Comparison of ENCODE assay signal across 1 cellular context in the genomic region with DNA sequence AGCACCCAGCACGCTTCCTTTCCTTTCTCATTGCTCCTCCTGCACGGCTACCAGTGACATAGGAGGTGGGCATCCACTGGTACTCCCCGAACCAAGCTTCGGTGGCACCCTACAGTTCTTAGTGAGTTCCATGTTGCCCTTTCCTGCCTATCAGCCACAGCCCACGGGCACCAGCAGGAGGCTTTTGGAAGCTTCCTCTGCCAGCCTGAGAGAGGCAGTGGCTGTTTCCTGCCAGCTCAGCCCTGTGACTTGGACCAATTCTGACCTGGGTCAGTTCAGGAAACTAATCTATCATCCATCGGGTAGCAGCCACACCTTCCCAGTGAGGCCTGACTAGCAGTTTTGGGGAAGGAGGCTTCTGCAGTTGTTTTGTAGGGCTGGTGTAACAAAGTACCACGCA.
TF ChIP-seq lines count a peak whose summit lies in the region.

No MANE protein-coding gene starts in this region.

TF ChIP-seq in GM23338, 12 proteins besides CTCF, POLR2A, EP300 and RAD21 (continued from another document):
- TF ChIP-seq REST (IDR thresholded peaks at IDR 0.05; ENCODE audit: unreplicated experiment) (no peak), EZH2phosphoT487 (IDR thresholded peaks at IDR 0.05; ENCODE audit: unreplicated experiment) (no peak), ZNF114 (CRISPR knock-in tag; IDR thresholded peaks at IDR 0.05) (no peak), NANOG (IDR thresholded peaks at IDR 0.05; ENCODE audit: borderline replicate concordance) (no peak), ZNF462 (CRISPR knock-in tag; IDR thresholded peaks at IDR 0.05) (no peak), EZH2 (IDR thresholded peaks at IDR 0.05; ENCODE audit: low read depth, unreplicated experiment) (no peak), JUNB (IDR thresholded peaks at IDR 0.05; ENCODE audit: unreplicated experiment) (no peak), ZNF331 (CRISPR knock-in tag; IDR thresholded peaks at IDR 0.05; ENCODE audit: low read depth) (no peak), STAT1 (IDR thresholded peaks at IDR 0.05; ENCODE audit: unreplicated experiment) (no peak)
- TF ChIP-seq, protein P1, sequence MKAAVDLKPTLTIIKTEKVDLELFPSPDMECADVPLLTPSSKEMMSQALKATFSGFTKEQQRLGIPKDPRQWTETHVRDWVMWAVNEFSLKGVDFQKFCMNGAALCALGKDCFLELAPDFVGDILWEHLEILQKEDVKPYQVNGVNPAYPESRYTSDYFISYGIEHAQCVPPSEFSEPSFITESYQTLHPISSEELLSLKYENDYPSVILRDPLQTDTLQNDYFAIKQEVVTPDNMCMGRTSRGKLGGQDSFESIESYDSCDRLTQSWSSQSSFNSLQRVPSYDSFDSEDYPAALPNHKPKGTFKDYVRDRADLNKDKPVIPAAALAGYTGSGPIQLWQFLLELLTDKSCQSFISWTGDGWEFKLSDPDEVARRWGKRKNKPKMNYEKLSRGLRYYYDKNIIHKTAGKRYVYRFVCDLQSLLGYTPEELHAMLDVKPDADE (IDR thresholded peaks at IDR 0.05) = no peak
